19 cellular contexts compared by ENCODE assay signal in the genomic region with DNA sequence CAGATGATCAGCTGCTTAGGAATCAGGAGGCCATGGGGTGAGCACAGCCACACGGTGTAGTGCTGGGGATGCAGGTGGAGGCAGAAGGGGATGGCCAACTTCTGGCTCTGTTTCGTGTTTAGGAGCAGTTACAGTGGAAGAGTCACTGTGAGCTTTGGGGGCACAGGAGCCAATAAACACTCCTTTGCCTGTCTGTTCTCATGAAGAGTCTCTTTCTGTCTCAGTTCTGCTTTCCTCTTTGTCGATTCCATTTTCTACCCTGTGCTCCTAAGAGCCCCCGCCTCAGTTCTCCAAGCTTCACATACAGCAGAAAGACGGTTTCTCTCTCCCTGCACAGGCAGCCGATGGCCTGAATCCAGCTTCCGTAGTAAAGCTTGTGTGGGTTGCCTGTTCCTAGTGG. TPM values are rescaled to one million over a fixed set of nuclear protein-coding genes. Genes with fewer than 3 reads are reported as not detected.
"Had no signal": no experiment of that assay in that cellular context is flagged by ENCODE, and none has a peak within 500 bp of the region (broad histone marks: within the 10 kb centered on the region; RNA-seq: fewer than 3 reads in every experiment).

No MANE protein-coding gene starts in this region.

- FAIRE-seq: bronchial epithelial cell, frontal cortex, keratinocyte had no signal

- H3K4me3 Mint-ChIP-seq: activated naive CD8-positive, alpha-beta T cell treated with anti-CD3 and anti-CD28 coated beads for 36 hours; activated T-cell treated with anti-CD3 and anti-CD28 coated beads, Interleukin-2, amount 50 U/mL, for 24 hours; neural crest cell; WTC11 had no signal

- H3K36me3 Mint-ChIP-seq: activated naive CD8-positive, alpha-beta T cell treated with anti-CD3 and anti-CD28 coated beads for 36 hours had no signal

- H3K27ac ChIP-seq: coronary artery, esophagus muscularis mucosa had no signal

- H3K4me3 ChIP-seq: coronary artery, esophagus muscularis mucosa, mucosa of descending colon had no signal

- ATAC-seq: left colon; mucosa of descending colon; stimulated activated naive CD8-positive, alpha-beta T cell treated with anti-CD3 and anti-CD28 coated beads, Interleukin-15, Interleukin-2, amounts not matched to agents 100 U/mL and 50 U/mL, for 24 hours; WTC11 had no signal

- H3K9me3 Mint-ChIP-seq: activated naive CD8-positive, alpha-beta T cell treated with anti-CD3 and anti-CD28 coated beads for 36 hours; activated T-cell treated with anti-CD3 and anti-CD28 coated beads, Interleukin-2, amount 50 U/mL, for 24 hours; activated T-helper 2 cell treated with anti-CD3 and anti-CD28 coated beads, Interferon-gamma antibody, Interleukin-2, Interleukin-4, amounts not matched to agents 10 μg/mL and 5 μg/mL and 100 μg/mL, durations not matched to agents 14 hours and 24 hours and 36 hours; neural crest cell had no signal

- DNase-seq: activated naive CD4-positive, alpha-beta T cell; activated naive CD8-positive, alpha-beta T cell treated with anti-CD3 and anti-CD28 coated beads for 36 hours; activated T-cell treated with anti-CD3 and anti-CD28 coated beads, Interleukin-2, amount 50 U/mL, for 24 hours; amniotic stem cell; head of caudate nucleus; left colon; mesendoderm; mucosa of descending colon; stimulated activated CD4-positive, alpha-beta T cell treated with anti-CD3 and anti-CD28 coated beads, Interleukin-4, amount 100 ng/mL, for 24 hours; stimulated activated naive CD8-positive, alpha-beta T cell treated with anti-CD3 and anti-CD28 coated beads, Interleukin-15, Interleukin-2, amounts not matched to agents 100 U/mL and 50 U/mL, for 24 hours; T1000 had no signal

- H3K27me3 ChIP-seq: esophagus muscularis mucosa had no signal

- H3K9me3 ChIP-seq: esophagus muscularis mucosa, mucosa of descending colon had no signal

- H3K27ac Mint-ChIP-seq: activated naive CD8-positive, alpha-beta T cell treated with anti-CD3 and anti-CD28 coated beads for 36 hours; activated T-cell treated with anti-CD3 and anti-CD28 coated beads, Interleukin-2, amount 50 U/mL, for 24 hours; activated T-helper 2 cell treated with anti-CD3 and anti-CD28 coated beads, Interferon-gamma antibody, Interleukin-2, Interleukin-4, amounts not matched to agents 10 μg/mL and 5 μg/mL and 100 μg/mL, durations not matched to agents 14 hours and 24 hours and 36 hours; WTC11 had no signal

- H3K4me1 Mint-ChIP-seq: activated naive CD8-positive, alpha-beta T cell treated with anti-CD3 and anti-CD28 coated beads for 36 hours had no signal

- H3K36me3 ChIP-seq: esophagus muscularis mucosa had no signal

RNA-seq across cellular contexts. Expression of gene CYS1, which starts 21.3 kb away (rescaled TPM):
- total RNA-seq: activated naive CD8-positive, alpha-beta T cell treated with anti-CD3 and anti-CD28 coated beads for 36 hours; neural crest cell had no signal
